1 cellular context compared by ENCODE assay signal in the genomic region with DNA sequence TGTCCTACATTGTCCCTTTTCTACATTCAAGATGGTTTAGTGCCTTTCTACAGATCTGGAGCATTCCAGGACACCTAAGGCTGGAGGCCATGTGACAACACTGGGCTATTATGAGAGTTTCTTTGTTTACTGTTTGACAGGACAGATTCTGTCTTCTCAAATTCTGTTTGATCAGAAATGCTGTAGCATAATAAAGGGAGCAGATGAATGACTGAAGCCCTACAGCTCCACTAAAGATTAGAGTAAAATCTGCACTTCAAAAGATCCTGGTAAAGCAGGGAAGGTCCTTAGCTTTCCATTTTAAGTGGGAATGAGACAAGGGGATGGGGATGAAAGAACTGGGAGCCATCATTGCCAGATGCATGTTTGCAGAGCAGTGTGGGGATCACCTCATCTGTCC.
TF ChIP-seq lines count a peak whose summit lies in the region.

No MANE protein-coding gene starts in this region.

TF ChIP-seq in K562, 482 proteins besides CTCF, POLR2A, EP300 and RAD21 (continued from another document):
- TF ChIP-seq, protein P1, sequence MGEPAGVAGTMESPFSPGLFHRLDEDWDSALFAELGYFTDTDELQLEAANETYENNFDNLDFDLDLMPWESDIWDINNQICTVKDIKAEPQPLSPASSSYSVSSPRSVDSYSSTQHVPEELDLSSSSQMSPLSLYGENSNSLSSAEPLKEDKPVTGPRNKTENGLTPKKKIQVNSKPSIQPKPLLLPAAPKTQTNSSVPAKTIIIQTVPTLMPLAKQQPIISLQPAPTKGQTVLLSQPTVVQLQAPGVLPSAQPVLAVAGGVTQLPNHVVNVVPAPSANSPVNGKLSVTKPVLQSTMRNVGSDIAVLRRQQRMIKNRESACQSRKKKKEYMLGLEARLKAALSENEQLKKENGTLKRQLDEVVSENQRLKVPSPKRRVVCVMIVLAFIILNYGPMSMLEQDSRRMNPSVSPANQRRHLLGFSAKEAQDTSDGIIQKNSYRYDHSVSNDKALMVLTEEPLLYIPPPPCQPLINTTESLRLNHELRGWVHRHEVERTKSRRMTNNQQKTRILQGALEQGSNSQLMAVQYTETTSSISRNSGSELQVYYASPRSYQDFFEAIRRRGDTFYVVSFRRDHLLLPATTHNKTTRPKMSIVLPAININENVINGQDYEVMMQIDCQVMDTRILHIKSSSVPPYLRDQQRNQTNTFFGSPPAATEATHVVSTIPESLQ (CRISPR knock-in tag; IDR thresholded peaks at IDR 0.05) = no peak
- no peak for TF ChIP-seq TRIM28 (IDR thresholded peaks at IDR 0.05)
- no peak for TF ChIP-seq OTX1 (CRISPR knock-in tag; IDR thresholded peaks at IDR 0.05)
- TF ChIP-seq, protein P2, sequence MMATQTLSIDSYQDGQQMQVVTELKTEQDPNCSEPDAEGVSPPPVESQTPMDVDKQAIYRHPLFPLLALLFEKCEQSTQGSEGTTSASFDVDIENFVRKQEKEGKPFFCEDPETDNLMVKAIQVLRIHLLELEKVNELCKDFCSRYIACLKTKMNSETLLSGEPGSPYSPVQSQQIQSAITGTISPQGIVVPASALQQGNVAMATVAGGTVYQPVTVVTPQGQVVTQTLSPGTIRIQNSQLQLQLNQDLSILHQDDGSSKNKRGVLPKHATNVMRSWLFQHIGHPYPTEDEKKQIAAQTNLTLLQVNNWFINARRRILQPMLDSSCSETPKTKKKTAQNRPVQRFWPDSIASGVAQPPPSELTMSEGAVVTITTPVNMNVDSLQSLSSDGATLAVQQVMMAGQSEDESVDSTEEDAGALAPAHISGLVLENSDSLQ (IDR thresholded peaks at IDR 0.05) = no peak
- TF ChIP-seq, protein P3, sequence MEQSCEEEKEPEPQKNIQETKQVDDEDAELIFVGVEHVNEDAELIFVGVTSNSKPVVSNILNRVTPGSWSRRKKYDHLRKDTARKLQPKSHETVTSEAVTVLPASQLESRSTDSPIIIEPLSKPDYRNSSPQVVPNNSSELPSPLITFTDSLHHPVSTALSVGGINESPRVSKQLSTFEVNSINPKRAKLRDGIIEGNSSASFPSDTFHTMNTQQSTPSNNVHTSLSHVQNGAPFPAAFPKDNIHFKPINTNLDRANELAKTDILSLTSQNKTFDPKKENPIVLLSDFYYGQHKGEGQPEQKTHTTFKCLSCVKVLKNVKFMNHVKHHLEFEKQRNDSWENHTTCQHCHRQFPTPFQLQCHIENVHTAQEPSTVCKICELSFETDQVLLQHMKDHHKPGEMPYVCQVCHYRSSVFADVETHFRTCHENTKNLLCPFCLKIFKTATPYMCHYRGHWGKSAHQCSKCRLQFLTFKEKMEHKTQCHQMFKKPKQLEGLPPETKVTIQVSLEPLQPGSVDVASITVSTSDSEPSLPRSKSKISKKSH (CRISPR knock-in tag; IDR thresholded peaks at IDR 0.05) = no peak
- TF ChIP-seq HDAC6 (IDR thresholded peaks at IDR 0.05; ENCODE audit: low read depth, low read length) = no peak
- no peak for TF ChIP-seq ZNF146 (CRISPR knock-in tag; IDR thresholded peaks at IDR 0.05; ENCODE audit: unreplicated experiment)
- no peak for TF ChIP-seq ZNF12 (CRISPR knock-in tag; IDR thresholded peaks at IDR 0.05)
- no peak for TF ChIP-seq ZNF184 (CRISPR knock-in tag; IDR thresholded peaks at IDR 0.05)
- TF ChIP-seq SLC30A9 (CRISPR knock-in tag; IDR thresholded peaks at IDR 0.05) = no peak
- 0 out of 2 replicates have a peak, but pooled peaks have one; percentile 45 for TF ChIP-seq ZNF589 (CRISPR knock-in tag; IDR thresholded peaks at IDR 0.05; ENCODE audit: low read depth)
